In genomic region chr7:35714862-35715261, GRCh38 we compare ENCODE assay signal across 12 cellular contexts. TPM values are rescaled to one million over a fixed set of nuclear protein-coding genes. Genes with fewer than 3 reads are reported as not detected.
DNase-seq lines count a peak whose midpoint lies in the region; ATAC-seq and TF ChIP-seq lines count a peak whose summit lies in the region.
"Had no signal": no experiment of that assay in that cellular context is flagged by ENCODE, and none has a peak within 500 bp of the region (broad histone marks: within the 10 kb centered on the region; RNA-seq: fewer than 3 reads in every experiment).

No MANE protein-coding gene starts in this region.

- H3K27me3 Mint-ChIP-seq in CD4-positive, alpha-beta T cell, result no peaks in the 10 kb centered on the region
- H3K27me3 Mint-ChIP-seq: IgD-negative memory B cell had no signal

- in situ Hi-C loops in KBM-7 (cut with MboI; ENCODE audit: low pct_unique_long_range_greater_than_20kb, low sequenced_read_pairs), result loop anchor here (25.0 kb wide), 1 partner anchor 197 kb away; no protein-coding TSS in a partner anchor

- CTCF ChIA-PET in CD4-positive, alpha-beta T cell (lab: Charles Lee), result no interaction called here

- no peak overlapping the region for H3K4me3 Mint-ChIP-seq in CD4-positive, alpha-beta T cell

- H3K27me3 ChIP-seq in CD4-positive, alpha-beta T cell (ENCODE audit: control insufficient read depth, insufficient read depth, low read length), result no peaks in the 10 kb centered on the region
- H3K27me3 ChIP-seq: breast epithelium had no signal

- H3K36me3 Mint-ChIP-seq in CD4-positive, alpha-beta T cell (ENCODE audit: low read depth), result no peaks in the 10 kb centered on the region

- no peak for TF ChIP-seq CTCF in CD4-positive, alpha-beta T cell (IDR thresholded peaks at IDR 0.05)

- ATAC-seq in GM19328 (IDR thresholded peaks at IDR 0.05; ENCODE audit: unreplicated experiment), result no peak
- no peak for ATAC-seq in CD4-positive, alpha-beta T cell (ENCODE audit: poor library complexity)

- intact Hi-C loops in posterior cingulate gyrus (cut with DNase I), result no loop called here
- intact Hi-C loops in CD4-positive, alpha-beta T cell (cut with DNase I, micrococcal nuclease), result loop anchor here in 1 of 2 experiments (5.0 kb wide), 2 partner anchors 82 to 262 kb away; no protein-coding TSS in a partner anchor

- H3K27ac Mint-ChIP-seq in CD4-positive, alpha-beta T cell, result no peak overlapping the region

- DNase-seq in SIG-M5 treated with dmso at 0.1 percent for 504 hours (lab: John Stamatoyannopoulos, UW; ENCODE audit: unreplicated experiment) (peak; percentile 48), SIG-M5 (lab: John Stamatoyannopoulos, UW) (no peak), KBM-7 (peak; percentile 39), cerebellar cortex (ENCODE audit: low spot score) (peak; percentile 64), posterior cingulate gyrus (peak in 6 of 10 donors; percentile 44 to 93 (median 58)), germinal center (ENCODE audit: low spot score) (no peak)
- no peak for DNase-seq in CD4-positive, alpha-beta T cell
- DNase-seq: foreskin melanocyte, T-helper 1 cell had no signal

- H3K27ac ChIP-seq in CD4-positive, alpha-beta T cell (ENCODE audit: low read depth, low read length), result no peak overlapping the region
- H3K27ac ChIP-seq: breast epithelium had no signal

- H3K9me3 Mint-ChIP-seq in CD4-positive, alpha-beta T cell, result no peaks in the 10 kb centered on the region
- H3K9me3 Mint-ChIP-seq: IgD-negative memory B cell had no signal

- H3K9me3 ChIP-seq in CD4-positive, alpha-beta T cell (ENCODE audit: control insufficient read depth, low read length), result no peaks in the 10 kb centered on the region
- H3K9me3 ChIP-seq: breast epithelium had no signal

- POLR2A ChIA-PET in CD4-positive, alpha-beta T cell (lab: Charles Lee), result no interaction called here

- peaks cover 5% of the 10 kb centered on the region for H3K4me1 Mint-ChIP-seq in CD4-positive, alpha-beta T cell (ENCODE audit: low read depth)

RNA-seq across cellular contexts. Expression of gene HERPUD2, which starts 19.9 kb away (rescaled TPM):
- 100 to 1,000 TPM; 113 to 127 TPM for total RNA-seq in CD4-positive, alpha-beta T cell

Comparison
In these comparisons a context has a peak if more than half of its experiments do, and no peak if none do; other contexts are left out.
1. DNase-seq: peak in SIG-M5 treated with dmso at 0.1 percent for 504 hours (single experiment), KBM-7 (single experiment), cerebellar cortex (single experiment) and posterior cingulate gyrus (6 of 10); none in SIG-M5 (single experiment), CD4-positive, alpha-beta T cell (0 of 10) and germinal center (single experiment).